10 cellular contexts compared by ENCODE assay signal in genomic region chr1:214310010-214310409, GRCh38. TPM values are rescaled to one million over a fixed set of nuclear protein-coding genes. Genes with fewer than 3 reads are reported as not detected.
DNase-seq lines count a peak whose midpoint lies in the region; ATAC-seq lines count a peak whose summit lies in the region.
"Had no signal": no experiment of that assay in that cellular context is flagged by ENCODE, and none has a peak within 500 bp of the region (broad histone marks: within the 10 kb centered on the region; RNA-seq: fewer than 3 reads in every experiment).

No MANE protein-coding gene starts in this region.

- peaks cover 11% of the 10 kb centered on the region for H3K36me3 Mint-ChIP-seq in stimulated activated naive CD8-positive, alpha-beta T cell treated with anti-CD3 and anti-CD28 coated beads, Interleukin-15, Interleukin-2, amounts not matched to agents 100 ng/mL and 50 ng/mL, for 24 hours (ENCODE audit: low read depth)
- no peaks in the 10 kb centered on the region for H3K36me3 Mint-ChIP-seq in activated CD4-positive, alpha-beta memory T cell treated with anti-CD3 and anti-CD28 coated beads for 36 hours

- peak overlapping the region; percentile 38 for H3K4me3 Mint-ChIP-seq in stimulated activated naive CD8-positive, alpha-beta T cell treated with anti-CD3 and anti-CD28 coated beads, Interleukin-15, Interleukin-2, amounts not matched to agents 100 ng/mL and 50 ng/mL, for 24 hours
- H3K4me3 Mint-ChIP-seq in activated CD4-positive, alpha-beta memory T cell treated with anti-CD3 and anti-CD28 coated beads for 36 hours, result no peak overlapping the region

- POLR2A ChIA-PET in activated CD4-positive, alpha-beta memory T cell treated with anti-CD3 and anti-CD28 coated beads for 36 hours (lab: Charles Lee), result no interaction called here

- no peak for ATAC-seq in stimulated activated naive CD8-positive, alpha-beta T cell treated with anti-CD3 and anti-CD28 coated beads, Interleukin-15, Interleukin-2, amounts not matched to agents 100 U/mL and 50 U/mL, for 24 hours
- peak; percentile 43 for ATAC-seq in HG03139 (IDR thresholded peaks at IDR 0.05; ENCODE audit: unreplicated experiment)
- ATAC-seq: SK-N-SH treated with all-trans-retinoic acid at 6 μM for 48 hours had no signal

- intact Hi-C loops in activated CD4-positive, alpha-beta memory T cell treated with anti-CD3 and anti-CD28 coated beads for 36 hours (cut with micrococcal nuclease), result loop anchor here (1.0 kb wide), 1 partner anchor 29 kb away; the partner anchor contains the start of gene SMYD2

- H3K4me1 Mint-ChIP-seq in stimulated activated naive CD8-positive, alpha-beta T cell treated with anti-CD3 and anti-CD28 coated beads, Interleukin-15, Interleukin-2, amounts not matched to agents 100 ng/mL and 50 ng/mL, for 24 hours (ENCODE audit: low read depth), result peaks cover 29% of the 10 kb centered on the region
- peaks cover 26% of the 10 kb centered on the region for H3K4me1 Mint-ChIP-seq in activated CD4-positive, alpha-beta memory T cell treated with anti-CD3 and anti-CD28 coated beads for 36 hours (ENCODE audit: low read depth)

- H3K27ac Mint-ChIP-seq in stimulated activated naive CD8-positive, alpha-beta T cell treated with anti-CD3 and anti-CD28 coated beads, Interleukin-15, Interleukin-2, amounts not matched to agents 100 ng/mL and 50 ng/mL, for 24 hours, result no peak overlapping the region
- no peak overlapping the region for H3K27ac Mint-ChIP-seq in activated CD4-positive, alpha-beta memory T cell treated with anti-CD3 and anti-CD28 coated beads for 36 hours

- H3K9me3 Mint-ChIP-seq in stimulated activated naive CD8-positive, alpha-beta T cell treated with anti-CD3 and anti-CD28 coated beads, Interleukin-15, Interleukin-2, amounts not matched to agents 100 ng/mL and 50 ng/mL, for 24 hours, result no peaks in the 10 kb centered on the region
- H3K9me3 Mint-ChIP-seq in activated CD4-positive, alpha-beta memory T cell treated with anti-CD3 and anti-CD28 coated beads for 36 hours, result no peaks in the 10 kb centered on the region

- no peak for DNase-seq in stimulated activated naive CD8-positive, alpha-beta T cell treated with anti-CD3 and anti-CD28 coated beads, Interleukin-15, Interleukin-2, amounts not matched to agents 100 U/mL and 50 U/mL, for 24 hours
- DNase-seq in activated CD4-positive, alpha-beta memory T cell treated with anti-CD3 and anti-CD28 coated beads for 36 hours, result peak; percentile 20
- no peak for DNase-seq in RKO (ENCODE audit: low spot score)
- no peak for DNase-seq in activated T-cell treated with anti-CD3 and anti-CD28 coated beads, Interleukin-2, amount 50 U/mL, for 48 hours
- DNase-seq in ACHN, result no peak
- DNase-seq in NCI-H345 (lab: John Stamatoyannopoulos, UW), result no peak
- DNase-seq: NCI-H2171 treated with DMSO at 0.1 percent for 48 hours had no signal

- H3K27me3 Mint-ChIP-seq in stimulated activated naive CD8-positive, alpha-beta T cell treated with anti-CD3 and anti-CD28 coated beads, Interleukin-15, Interleukin-2, amounts not matched to agents 100 ng/mL and 50 ng/mL, for 24 hours, result no peaks in the 10 kb centered on the region
- no peaks in the 10 kb centered on the region for H3K27me3 Mint-ChIP-seq in activated CD4-positive, alpha-beta memory T cell treated with anti-CD3 and anti-CD28 coated beads for 36 hours

- in situ Hi-C loops in ACHN (cut with HindIII; ENCODE audit: low pct_ligation_motif_present, low pct_unique_long_range_greater_than_20kb, low sequenced_read_pairs), result no loop called here

- CTCF ChIA-PET in activated CD4-positive, alpha-beta memory T cell treated with anti-CD3 and anti-CD28 coated beads for 36 hours (lab: Charles Lee), result no interaction called here

RNA-seq across cellular contexts. Expression of gene SMYD2, which starts 29.1 kb away (rescaled TPM):
- total RNA-seq in activated CD4-positive, alpha-beta memory T cell treated with anti-CD3 and anti-CD28 coated beads for 36 hours, result 10 to 100 TPM; 31.1 to 32.8 TPM
